8 cellular contexts compared by ENCODE assay signal in the genomic region with DNA sequence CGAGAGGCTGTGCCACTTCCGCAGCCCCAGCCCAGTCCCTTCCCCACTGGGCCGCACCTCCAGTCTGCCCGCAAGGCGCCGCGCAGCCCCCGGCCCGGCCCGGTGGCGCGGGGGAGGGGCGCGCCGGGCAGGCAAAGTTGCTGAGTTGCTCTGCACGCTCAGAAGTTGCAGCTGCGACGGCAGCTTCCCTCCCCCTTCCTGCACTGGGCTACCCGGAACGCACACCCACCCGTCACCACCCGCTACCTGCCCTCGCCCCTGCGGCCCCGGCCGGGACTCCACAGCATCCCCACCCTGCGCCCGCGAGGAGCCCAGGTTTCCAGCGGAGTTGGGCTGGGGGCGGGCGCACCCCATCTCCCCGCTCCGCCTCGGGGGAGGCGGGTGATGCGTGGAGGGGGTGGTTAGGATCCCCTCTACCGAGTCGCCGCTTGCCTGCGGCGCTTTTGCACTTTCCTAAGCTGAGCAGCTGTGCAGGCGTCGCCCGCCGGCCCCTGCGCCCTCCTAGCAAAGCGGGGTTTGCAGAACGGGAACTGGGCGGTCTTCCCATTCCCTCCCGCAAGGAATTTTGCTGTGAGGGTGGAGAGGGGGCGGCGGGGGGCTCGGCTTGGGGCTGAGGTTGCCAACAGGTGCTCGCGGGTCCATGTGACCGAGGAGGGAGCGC. TPM values are rescaled to one million over a fixed set of nuclear protein-coding genes. Genes with fewer than 3 reads are reported as not detected.
DNase-seq lines count a peak whose midpoint lies in the region; ATAC-seq and TF ChIP-seq lines count a peak whose summit lies in the region.

No MANE protein-coding gene starts in this region.

- H3K27me3 ChIP-seq in Caco-2 (replicated peaks; ENCODE audit: control insufficient read depth, insufficient read depth, low read length): no peaks in the 10 kb centered on the region
- no peaks in the 10 kb centered on the region for H3K27me3 ChIP-seq in esophagus muscularis mucosa
- H3K27me3 ChIP-seq in upper lobe of left lung: no peaks in the 10 kb centered on the region

- no peaks in the 10 kb centered on the region for H3K36me3 ChIP-seq in Caco-2 (ENCODE audit: control insufficient read depth, insufficient read depth, low read length)
- H3K36me3 ChIP-seq in esophagus muscularis mucosa: no peaks in the 10 kb centered on the region
- no peaks in the 10 kb centered on the region for H3K36me3 ChIP-seq in upper lobe of left lung

- H3K27ac ChIP-seq in esophagus muscularis mucosa (replicated peaks in 1 of 4): peak overlapping the region; percentile 68 to 81 (median 77)
- peak overlapping the region; percentile 87 to 92 (median 91) for H3K27ac ChIP-seq in upper lobe of left lung

- CTCF ChIA-PET in Caco-2 (lab: Charles Lee): interaction anchor here (0.6 kb wide), 1 partner anchor 564 kb away, joined by 3 read pairs; no protein-coding TSS in a partner anchor

- peak overlapping the region; percentile 73 for H3K4me3 Mint-ChIP-seq in Caco-2 (ENCODE audit: unreplicated experiment)
- H3K4me3 Mint-ChIP-seq in natural killer cell: peak overlapping the region; percentile 73

- no TSS peak for BruUV-seq in Caco-2 (replicated peaks; lab: Mats Ljungman, UMichigan)

- H3K27ac Mint-ChIP-seq in Caco-2 (ENCODE audit: unreplicated experiment) (peak overlapping the region; percentile 55), natural killer cell (no peak overlapping the region)

- H3K9me3 ChIP-seq in Caco-2 (no peaks in the 10 kb centered on the region), esophagus muscularis mucosa (no peaks in the 10 kb centered on the region), upper lobe of left lung (no peaks in the 10 kb centered on the region)

- H3K36me3 Mint-ChIP-seq in Caco-2 (ENCODE audit: insufficient read depth, unreplicated experiment) (peaks cover 6% of the 10 kb centered on the region), natural killer cell (no peaks in the 10 kb centered on the region)

- H3K27me3 Mint-ChIP-seq in Caco-2 (ENCODE audit: insufficient read depth, unreplicated experiment): no peaks in the 10 kb centered on the region
- peaks cover 0 to 4% of the 10 kb centered on the region in 2 donors for H3K27me3 Mint-ChIP-seq in natural killer cell (ENCODE audit: low read depth in 2 of 2)

- POLR2A ChIA-PET in Caco-2 (lab: Charles Lee): interaction anchor here (0.6 to 1.1 kb wide), 2 partner anchors 9 to 146 kb away, joined by 3 to 9 read pairs; no protein-coding TSS in a partner anchor

- peaks cover 8% of the 10 kb centered on the region for H3K4me1 Mint-ChIP-seq in Caco-2 (ENCODE audit: low read depth, unreplicated experiment)
- peaks cover 0 to 7% of the 10 kb centered on the region in 2 donors for H3K4me1 Mint-ChIP-seq in natural killer cell

- TF ChIP-seq POLR2A in esophagus muscularis mucosa (IDR thresholded peaks at IDR 0.05; ENCODE audit: low read depth): no peak
- peak in 2 of 4 donors; percentile 22 to 67 for TF ChIP-seq POLR2A in upper lobe of left lung (IDR thresholded peaks at IDR 0.05)

- peak overlapping the region; percentile 77 for H3K4me3 ChIP-seq in Caco-2 (ENCODE audit: low read depth, low read length)
- peak overlapping the region; percentile 69 to 72 (median 70) for H3K4me3 ChIP-seq in esophagus muscularis mucosa
- peak overlapping the region; percentile 27 to 78 (median 63) for H3K4me3 ChIP-seq in upper lobe of left lung

- peak; percentile 57 for ATAC-seq in GM21737 (IDR thresholded peaks at IDR 0.05; ENCODE audit: unreplicated experiment)
- ATAC-seq in natural killer cell: peak; percentile 75 to 79 (median 78)
- peak; percentile 76 to 85 for ATAC-seq in upper lobe of left lung (ENCODE audit: low FRiP score in 2 of 2)

- DNase-seq in Caco-2: peak; percentile 63 to 74
- DNase-seq in NCI-H2029 (lab: John Stamatoyannopoulos, UW): peak; percentile 74
- DNase-seq in activated T-cell treated with anti-CD3 and anti-CD28 coated beads for 1 hour (ENCODE audit: low read depth): peak; percentile 41
- DNase-seq in esophagus muscularis mucosa (ENCODE audit: extremely low spot score): no peak
- DNase-seq in natural killer cell: peak; percentile 27
- peak; percentile 70 to 92 for DNase-seq in upper lobe of left lung
- no peak for DNase-seq in HCEC 1CT

- WGBS in esophagus muscularis mucosa: 0% methylated on average over 13 of the region's 58 CpGs
- 0% methylated on average over 20 to 30 of the region's 58 CpGs for WGBS in upper lobe of left lung, 2 donors

- intact Hi-C loops in Caco-2 (cut with micrococcal nuclease; ENCODE audit: unreplicated experiment) (loop anchor here (1.0 to 10.0 kb wide), 3 partner anchors 9 to 327 kb away; partner anchors contain the start of gene RREB1), esophagus muscularis mucosa (cut with DNase I) (loop anchor here (10.0 kb wide), 1 partner anchor 53 kb away; the partner anchor contains the start of gene RREB1), natural killer cell (cut with micrococcal nuclease) (no loop called here)

- no peak for TF ChIP-seq EP300 in esophagus muscularis mucosa (IDR thresholded peaks at IDR 0.05)
- TF ChIP-seq EP300 in upper lobe of left lung (IDR thresholded peaks at IDR 0.05): no peak

- H3K9me3 Mint-ChIP-seq in Caco-2 (ENCODE audit: unreplicated experiment) (no peaks in the 10 kb centered on the region), natural killer cell (no peaks in the 10 kb centered on the region)

- H3K4me1 ChIP-seq in Caco-2 (peaks cover 3% of the 10 kb centered on the region; the same call in 1 of the 2 replicates), esophagus muscularis mucosa (peaks cover 16 to 24% (median 23%) of the 10 kb centered on the region in 4 donors), upper lobe of left lung (peaks cover 4 to 23% (median 14%) of the 10 kb centered on the region in 4 donors)

- TF ChIP-seq CTCF in Caco-2 (IDR thresholded peaks at IDR 0.05; ENCODE audit: insufficient read depth in 1 of 2, low read depth in 1 of 2, low read length in 1 of 2, severe bottlenecking in 1 of 2, unreplicated experiment in 1 of 2) (no peak), esophagus muscularis mucosa (IDR thresholded peaks at IDR 0.05) (no peak), natural killer cell (IDR thresholded peaks at IDR 0.05) (no peak), upper lobe of left lung (IDR thresholded peaks at IDR 0.05) (peak in 1 of 6 experiments; percentile 24)

RNA-seq across cellular contexts. Expression of gene RREB1, which starts 55.9 kb away (rescaled TPM):
- total RNA-seq in Caco-2 (2022) (48.6 and 51.1 TPM in 2 replicates), esophagus muscularis mucosa (10 to 100 TPM; 17.7 to 36.6 (median 28.8) TPM), natural killer cell (10 to 100 TPM; 42.2 to 51.8 (median 44.0) TPM), upper lobe of left lung (100 to 1,000 TPM in 2 of 6 donors, 10 to 100 TPM in 4; 44.2 to 112 (median 60.5) TPM)

Comparison
In these comparisons a context has a peak if more than half of its experiments do, and no peak if none do; other contexts are left out.
1. DNase-seq: peak in Caco-2 (2 of 2), NCI-H2029 (single experiment), activated T-cell treated with anti-CD3 and anti-CD28 coated beads for 1 hour (single experiment), natural killer cell (single experiment) and upper lobe of left lung (2 of 2); none in esophagus muscularis mucosa (single experiment) and HCEC 1CT (single experiment).
2. Peak in every context shown above with its lines, with median percentiles within 50 percentile points of each other: H3K4me3 ChIP-seq and ATAC-seq.